27 cellular contexts compared by ENCODE assay signal in genomic region chr2:234536218-234536989, GRCh38. TPM values are rescaled to one million over a fixed set of nuclear protein-coding genes. Genes with fewer than 3 reads are reported as not detected.
DNase-seq lines count a peak whose midpoint lies in the region; ATAC-seq, FAIRE-seq and TF ChIP-seq lines count a peak whose summit lies in the region.
"Had no signal": no experiment of that assay in that cellular context is flagged by ENCODE, and none has a peak within 500 bp of the region (broad histone marks: within the 10 kb centered on the region; RNA-seq: fewer than 3 reads in every experiment).

No MANE protein-coding gene starts in this region.

- H3K4me3 ChIP-seq in bronchial epithelial cell (ENCODE audit: low read depth, low read length), result no peak overlapping the region
- H3K4me3 ChIP-seq in effector memory CD4-positive, alpha-beta T cell (ENCODE audit: insufficient read depth, low read depth, low read length, poor library complexity, severe bottlenecking), result no peak overlapping the region
- H3K4me3 ChIP-seq: HAP-1, left lung, neural progenitor cell, smooth muscle cell, stomach, thyroid gland had no signal

- peaks cover 18% of the 10 kb centered on the region for H3K27me3 Mint-ChIP-seq in activated naive CD4-positive, alpha-beta T cell treated with anti-CD3 and anti-CD28 coated beads, Interleukin-2, amount 10 ng/mL, durations not matched to agents 7 days and 5 days

- no peak for TF ChIP-seq CTCF in bronchial epithelial cell (IDR thresholded peaks at IDR 0.05; ENCODE audit: insufficient read depth, low read length, severe bottlenecking)

- no peaks in the 10 kb centered on the region for H3K36me3 ChIP-seq in bronchial epithelial cell (ENCODE audit: control insufficient read depth, insufficient read depth, low read length)
- H3K36me3 ChIP-seq in effector memory CD4-positive, alpha-beta T cell (ENCODE audit: control insufficient read depth, insufficient read depth, low read length), result no peaks in the 10 kb centered on the region
- H3K36me3 ChIP-seq: HAP-1, left lung, neural progenitor cell, stomach, thyroid gland had no signal

- H3K27me3 ChIP-seq in bronchial epithelial cell (ENCODE audit: control insufficient read depth, insufficient read depth, low read length), result no peaks in the 10 kb centered on the region
- no peaks in the 10 kb centered on the region for H3K27me3 ChIP-seq in effector memory CD4-positive, alpha-beta T cell (replicated peaks; ENCODE audit: control insufficient read depth, insufficient read depth, low read length, poor library complexity, severe bottlenecking)
- H3K27me3 ChIP-seq: neural progenitor cell, thyroid gland had no signal

- H3K4me1 Mint-ChIP-seq in activated naive CD4-positive, alpha-beta T cell treated with anti-CD3 and anti-CD28 coated beads, Interleukin-2, amount 10 ng/mL, durations not matched to agents 7 days and 5 days, result peaks cover 4% of the 10 kb centered on the region
- H3K4me1 Mint-ChIP-seq: CD4-positive, alpha-beta memory T cell had no signal

- FAIRE-seq in bronchial epithelial cell (lab: Jason Lieb, UNC), result peak; percentile 23

- no peaks in the 10 kb centered on the region for H3K9me3 Mint-ChIP-seq in activated naive CD4-positive, alpha-beta T cell treated with anti-CD3 and anti-CD28 coated beads, Interleukin-2, amount 10 ng/mL, durations not matched to agents 7 days and 5 days
- H3K9me3 Mint-ChIP-seq: activated T-cell treated with anti-CD3 and anti-CD28 coated beads, Interleukin-2, amount 50 U/mL, for 24 hours had no signal

- peaks cover 1% of the 10 kb centered on the region for H3K36me3 Mint-ChIP-seq in activated naive CD4-positive, alpha-beta T cell treated with anti-CD3 and anti-CD28 coated beads, Interleukin-2, amount 10 ng/mL, durations not matched to agents 7 days and 5 days
- H3K36me3 Mint-ChIP-seq: CD4-positive, alpha-beta memory T cell; neural progenitor cell had no signal

- no peaks in the 10 kb centered on the region for H3K9me3 ChIP-seq in effector memory CD4-positive, alpha-beta T cell (ENCODE audit: control insufficient read depth, low read length)
- H3K9me3 ChIP-seq: thyroid gland had no signal

- no peak overlapping the region for H3K27ac ChIP-seq in effector memory CD4-positive, alpha-beta T cell (ENCODE audit: insufficient read depth, low read length, poor library complexity, severe bottlenecking)
- H3K27ac ChIP-seq: left lung, neural progenitor cell, parathyroid adenoma, RWPE1, stomach, thyroid gland had no signal

- no peak for ATAC-seq in HG03280 (IDR thresholded peaks at IDR 0.05; ENCODE audit: unreplicated experiment)
- ATAC-seq: left lung had no signal

- CTCF ChIA-PET in activated naive CD4-positive, alpha-beta T cell treated with anti-CD3 and anti-CD28 coated beads, Interleukin-2, amount 10 ng/mL, durations not matched to agents 7 days and 5 days (lab: Charles Lee), result interaction anchor here (0.6 to 3.8 kb wide), 2 partner anchors 8 to 68 kb away, joined by 3 to 17 read pairs; no protein-coding TSS in a partner anchor

- no peak overlapping the region for H3K27ac Mint-ChIP-seq in activated naive CD4-positive, alpha-beta T cell treated with anti-CD3 and anti-CD28 coated beads, Interleukin-2, amount 10 ng/mL, durations not matched to agents 7 days and 5 days
- H3K27ac Mint-ChIP-seq: activated T-cell treated with anti-CD3 and anti-CD28 coated beads, Interleukin-2, amount 50 U/mL, for 24 hours; CD4-positive, alpha-beta memory T cell; neural progenitor cell had no signal

- H3K4me3 Mint-ChIP-seq in activated naive CD4-positive, alpha-beta T cell treated with anti-CD3 and anti-CD28 coated beads, Interleukin-2, amount 10 ng/mL, durations not matched to agents 7 days and 5 days, result no peak overlapping the region
- H3K4me3 Mint-ChIP-seq: activated T-cell treated with anti-CD3 and anti-CD28 coated beads, Interleukin-2, amount 50 U/mL, for 24 hours; CD4-positive, alpha-beta memory T cell; neural progenitor cell had no signal

- DNase-seq in DMS79 treated with DMSO at 0.1 percent for 48 hours (lab: John Stamatoyannopoulos, UW), result peak; percentile 35
- no peak for DNase-seq in DMS79 (lab: John Stamatoyannopoulos, UW)
- peak; percentile 48 for DNase-seq in NCI-H1436 treated with DMSO at 0.1 percent for 48 hours (lab: John Stamatoyannopoulos, UW)
- DNase-seq in NCI-H345 (lab: John Stamatoyannopoulos, UW), result peak; percentile 86
- DNase-seq in bronchial epithelial cell (ENCODE audit: low read depth), result no peak
- no peak for DNase-seq in activated naive CD4-positive, alpha-beta T cell treated with anti-CD3 and anti-CD28 coated beads, Interleukin-2, amount 10 ng/mL, durations not matched to agents 7 days and 5 days
- no peak for DNase-seq in effector memory CD4-positive, alpha-beta T cell
- DNase-seq: 8988T; activated CD4-positive, alpha-beta T cell treated with anti-CD3 and anti-CD28 coated beads for 48 hours; activated T-cell treated with anti-CD3 and anti-CD28 coated beads, Interleukin-2, amount 50 U/mL, for 24 hours; CD4-positive, alpha-beta memory T cell; DND-41; hypothalamus; KG1; left lung; mesenchymal stem cell; MM.1S; NCI-H2029 treated with DMSO at 0.1 percent for 48 hours; stimulated activated CD4-positive, alpha-beta T cell treated with anti-CD3 and anti-CD28 coated beads, Interleukin-1b, Interleukin-23, amount 100 ng/mL, for 48 hours; stomach; thyroid gland had no signal

- no peaks in the 10 kb centered on the region for H3K4me1 ChIP-seq in effector memory CD4-positive, alpha-beta T cell (ENCODE audit: control insufficient read depth, insufficient read depth, low read length, poor library complexity, severe bottlenecking)
- H3K4me1 ChIP-seq: HAP-1, left lung, parathyroid adenoma, stomach, thyroid gland had no signal

RNA-seq across cellular contexts. Expression of gene ARL4C, which starts 39.5 kb away (rescaled TPM):
- total RNA-seq in bronchial epithelial cell, result 7.8 and 9.5 TPM in 2 replicates

Comparison
In these comparisons a context has a peak if more than half of its experiments do, and no peak if none do; other contexts are left out.
1. DNase-seq: peak in DMS79 treated with DMSO at 0.1 percent for 48 hours (single experiment), NCI-H1436 treated with DMSO at 0.1 percent for 48 hours (single experiment) and NCI-H345 (single experiment); none in DMS79 (single experiment), bronchial epithelial cell (single experiment), activated naive CD4-positive, alpha-beta T cell treated with anti-CD3 and anti-CD28 coated beads, Interleukin-2, amount 10 ng/mL, durations not matched to agents 7 days and 5 days (single experiment) and effector memory CD4-positive, alpha-beta T cell (0 of 3).